In genomic region chr19:35011737-35012682, GRCh38 we compare ENCODE assay signal across 1 cellular context.
TF ChIP-seq lines count a peak whose summit lies in the region.

No MANE protein-coding gene starts in this region.

TF ChIP-seq in GM23338, 12 proteins besides CTCF, POLR2A, EP300 and RAD21 (continued from another document):
- TF ChIP-seq ZNF462 (CRISPR knock-in tag; IDR thresholded peaks at IDR 0.05) (no peak), ZNF114 (CRISPR knock-in tag; IDR thresholded peaks at IDR 0.05) (no peak), NANOG (IDR thresholded peaks at IDR 0.05; ENCODE audit: borderline replicate concordance) (no peak), EZH2phosphoT487 (IDR thresholded peaks at IDR 0.05; ENCODE audit: unreplicated experiment) (no peak), REST (IDR thresholded peaks at IDR 0.05; ENCODE audit: unreplicated experiment) (no peak), STAT1 (IDR thresholded peaks at IDR 0.05; ENCODE audit: unreplicated experiment) (no peak), EZH2 (IDR thresholded peaks at IDR 0.05; ENCODE audit: low read depth, unreplicated experiment) (no peak)
TF ChIP-seq in GM23338: peak in this region for 0.
